13 cellular contexts compared by ENCODE assay signal in genomic region chr9:125537442-125538091, GRCh38.
DNase-seq lines count a peak whose midpoint lies in the region; ATAC-seq, FAIRE-seq and TF ChIP-seq lines count a peak whose summit lies in the region.
"Had no signal": no experiment of that assay in that cellular context is flagged by ENCODE, and none has a peak within 500 bp of the region (broad histone marks: within the 10 kb centered on the region; RNA-seq: fewer than 3 reads in every experiment).

No MANE protein-coding gene starts in this region.

- H3K36me3 Mint-ChIP-seq in activated T-cell treated with anti-CD3 and anti-CD28 coated beads, Interleukin-2, amount 50 U/mL, for 72 hours (ENCODE audit: insufficient read depth in 2 of 2), result peaks cover 0 to 4% of the 10 kb centered on the region in 2 donors
- peaks cover 12% of the 10 kb centered on the region for H3K36me3 Mint-ChIP-seq in chondrocyte (ENCODE audit: low read depth)

- peak overlapping the region in 1 of 2 experiments; percentile 40 for H3K18ac ChIP-seq in mesenchymal stem cell (ENCODE audit: low read depth in 1 of 2, low read length in 2 of 2)

- no peaks in the 10 kb centered on the region for H3K9me3 Mint-ChIP-seq in activated T-cell treated with anti-CD3 and anti-CD28 coated beads, Interleukin-2, amount 50 U/mL, for 72 hours
- H3K9me3 Mint-ChIP-seq in chondrocyte (ENCODE audit: low read depth), result no peaks in the 10 kb centered on the region
- H3K9me3 Mint-ChIP-seq: naive B cell had no signal

- H2AK5ac ChIP-seq in mesenchymal stem cell (ENCODE audit: low read length, severe bottlenecking), result peak overlapping the region; percentile 67

- H3K4me1 Mint-ChIP-seq in activated T-cell treated with anti-CD3 and anti-CD28 coated beads, Interleukin-2, amount 50 U/mL, for 72 hours (ENCODE audit: low read depth), result peaks cover 12% of the 10 kb centered on the region
- peaks cover 14% of the 10 kb centered on the region for H3K4me1 Mint-ChIP-seq in chondrocyte (ENCODE audit: low read depth)

- H2BK15ac ChIP-seq in mesenchymal stem cell (ENCODE audit: low read depth, poor library complexity, severe bottlenecking), result no peak overlapping the region

- H3K27ac ChIP-seq in mesenchymal stem cell (ENCODE audit: low read length, poor library complexity, severe bottlenecking), result peak overlapping the region; percentile 56
- H3K27ac ChIP-seq: WERI-Rb-1 had no signal

- peak overlapping the region in 1 of 2 experiments; percentile 47 for H3K4ac ChIP-seq in mesenchymal stem cell (ENCODE audit: low read depth in 1 of 2, low read length in 2 of 2)

- peaks cover 13% of the 10 kb centered on the region for H3K4me1 ChIP-seq in mesenchymal stem cell (ENCODE audit: control insufficient read depth, insufficient read depth, low read depth, low read length)

- H3K27me3 Mint-ChIP-seq in activated T-cell treated with anti-CD3 and anti-CD28 coated beads, Interleukin-2, amount 50 U/mL, for 72 hours (ENCODE audit: low read depth), result no peaks in the 10 kb centered on the region
- no peaks in the 10 kb centered on the region for H3K27me3 Mint-ChIP-seq in chondrocyte (ENCODE audit: low read depth)
- H3K27me3 Mint-ChIP-seq: naive B cell had no signal

- H3K14ac ChIP-seq in mesenchymal stem cell (ENCODE audit: low read length in 2 of 2), result no peak overlapping the region

- WGBS in mesenchymal stem cell, result 100% methylated on average over 2 of the region's 2 CpGs

- peak overlapping the region; percentile 86 for H3K9ac ChIP-seq in mesenchymal stem cell (ENCODE audit: low read length)

- peaks cover 9% of the 10 kb centered on the region for H3K79me1 ChIP-seq in mesenchymal stem cell (replicated peaks; ENCODE audit: low read length, poor library complexity, severe bottlenecking)

- H3K4me3 ChIP-seq in mesenchymal stem cell (ENCODE audit: insufficient read depth in 1 of 2, low read depth in 1 of 2, low read length in 2 of 2), result no peak overlapping the region

- H3K27ac Mint-ChIP-seq in activated T-cell treated with anti-CD3 and anti-CD28 coated beads, Interleukin-2, amount 50 U/mL, for 72 hours, result peak overlapping the region; percentile 39
- peak overlapping the region; percentile 93 for H3K27ac Mint-ChIP-seq in chondrocyte (ENCODE audit: unreplicated experiment)

- H4K91ac ChIP-seq in mesenchymal stem cell (ENCODE audit: low read length), result no peak overlapping the region

- H3K23ac ChIP-seq in mesenchymal stem cell (ENCODE audit: low read length in 2 of 2), result no peak overlapping the region

- H3K4me2 ChIP-seq in mesenchymal stem cell (ENCODE audit: low read length, poor library complexity, severe bottlenecking), result no peak overlapping the region

- no peak for FAIRE-seq in urothelium cell line (lab: Jason Lieb, UNC)
- FAIRE-seq: HTR-8/SVneo had no signal

- H3K36me3 ChIP-seq in mesenchymal stem cell (ENCODE audit: control insufficient read depth in 1 of 2, insufficient read depth in 2 of 2, low read depth in 1 of 2, low read length in 2 of 2), result peaks cover 0 to 28% of the 10 kb centered on the region in 2 experiments

- H2BK12ac ChIP-seq in mesenchymal stem cell (ENCODE audit: low read length in 2 of 2), result peak overlapping the region; percentile 59 to 92

- no peak overlapping the region for H2AFZ ChIP-seq in mesenchymal stem cell (ENCODE audit: low read depth, low read length)

- H4K8ac ChIP-seq in mesenchymal stem cell (ENCODE audit: low read length), result no peak overlapping the region

- H2BK5ac ChIP-seq in mesenchymal stem cell (ENCODE audit: low read depth, low read length, poor library complexity, severe bottlenecking), result no peak overlapping the region

- no peaks in the 10 kb centered on the region for H3K27me3 ChIP-seq in mesenchymal stem cell (ENCODE audit: control insufficient read depth in 1 of 2, insufficient read depth in 1 of 2, low read length in 2 of 2)

- H3K4me3 Mint-ChIP-seq in activated T-cell treated with anti-CD3 and anti-CD28 coated beads, Interleukin-2, amount 50 U/mL, for 72 hours, result no peak overlapping the region
- peak overlapping the region; percentile 23 for H3K4me3 Mint-ChIP-seq in chondrocyte (ENCODE audit: unreplicated experiment)
- H3K4me3 Mint-ChIP-seq: naive B cell had no signal

- ATAC-seq in activated T-cell treated with anti-CD3 and anti-CD28 coated beads, Interleukin-2, amount 50 U/mL, for 72 hours (replicated peaks in 1 of 2), result no peak

- TF ChIP-seq CTCF in chondrocyte (IDR thresholded peaks at IDR 0.05), result no peak

- H2BK120ac ChIP-seq in mesenchymal stem cell (ENCODE audit: low read depth, low read length), result no peak overlapping the region

- H3K9me3 ChIP-seq in mesenchymal stem cell (ENCODE audit: control insufficient read depth, low read length), result no peaks in the 10 kb centered on the region

- in situ Hi-C loops in G401 (cut with HindIII; ENCODE audit: low sequenced_read_pairs), result no loop called here

- DNase-seq in activated T-cell treated with anti-CD3 and anti-CD28 coated beads, Interleukin-2, amount 50 U/mL, for 72 hours, result no peak
- DNase-seq in activated T-cell treated with anti-CD3 and anti-CD28 coated beads, Interleukin-2, amount 50 U/mL, for 48 hours, result no peak
- DNase-seq in chondrocyte (ENCODE audit: low spot score), result no peak
- DNase-seq in mesenchymal stem cell, result no peak
- peak; percentile 20 for DNase-seq in urothelium cell line (ENCODE audit: low spot score)
- no peak for DNase-seq in NCI-H510A (lab: John Stamatoyannopoulos, UW)
- no peak for DNase-seq in G401 (ENCODE audit: low spot score)
- no peak for DNase-seq in NCI-H1048 (lab: John Stamatoyannopoulos, UW)
- DNase-seq: activated CD8-positive, alpha-beta memory T cell treated with anti-CD3 and anti-CD28 coated beads, Interleukin-2, amount 50 U/mL, for 48 hours; naive B cell; NCI-H526; WERI-Rb-1 had no signal
